ENCODE assay signal across 1 cellular context in the genomic region with DNA sequence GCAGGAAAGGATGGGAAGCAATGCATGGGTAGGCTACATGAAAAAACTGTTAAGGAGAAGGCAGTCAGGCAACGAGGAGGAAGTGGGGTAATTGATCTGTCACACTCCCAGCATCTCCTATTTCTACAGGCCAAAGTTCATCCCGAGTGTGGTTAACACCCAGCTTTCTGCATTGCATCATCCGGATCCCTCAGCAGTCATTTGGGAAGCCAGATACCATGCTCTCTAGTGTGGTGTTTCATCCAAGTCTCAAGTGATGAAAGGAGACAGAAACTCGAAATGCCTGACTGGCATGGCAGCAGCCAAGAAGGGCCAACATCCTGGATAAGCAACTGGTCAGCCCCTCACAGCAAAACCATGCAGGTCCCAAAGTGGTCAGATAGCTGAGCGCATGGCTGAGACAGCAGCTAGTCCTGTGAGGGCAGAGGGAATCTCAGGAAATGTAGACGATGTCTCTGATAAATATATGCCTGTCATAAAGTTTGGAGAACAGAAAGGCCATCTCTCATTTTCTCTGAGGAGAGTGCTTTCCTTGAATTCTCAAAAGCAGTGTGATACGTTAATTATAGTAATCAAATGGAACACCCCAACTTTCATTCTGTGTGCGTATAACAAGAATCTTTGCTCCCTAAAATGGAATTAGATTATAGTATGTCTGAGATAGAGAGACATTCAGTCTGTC.
A peak's percentile ranks its signal among the peaks of the same experiment; 100 is the strongest.
TF ChIP-seq lines count a peak whose summit lies in the region.

No MANE protein-coding gene starts in this region.

TF ChIP-seq in HepG2, 621 proteins besides CTCF, POLR2A, EP300 and RAD21 (continued from another document and continues in another):
- TF ChIP-seq, protein P1, sequence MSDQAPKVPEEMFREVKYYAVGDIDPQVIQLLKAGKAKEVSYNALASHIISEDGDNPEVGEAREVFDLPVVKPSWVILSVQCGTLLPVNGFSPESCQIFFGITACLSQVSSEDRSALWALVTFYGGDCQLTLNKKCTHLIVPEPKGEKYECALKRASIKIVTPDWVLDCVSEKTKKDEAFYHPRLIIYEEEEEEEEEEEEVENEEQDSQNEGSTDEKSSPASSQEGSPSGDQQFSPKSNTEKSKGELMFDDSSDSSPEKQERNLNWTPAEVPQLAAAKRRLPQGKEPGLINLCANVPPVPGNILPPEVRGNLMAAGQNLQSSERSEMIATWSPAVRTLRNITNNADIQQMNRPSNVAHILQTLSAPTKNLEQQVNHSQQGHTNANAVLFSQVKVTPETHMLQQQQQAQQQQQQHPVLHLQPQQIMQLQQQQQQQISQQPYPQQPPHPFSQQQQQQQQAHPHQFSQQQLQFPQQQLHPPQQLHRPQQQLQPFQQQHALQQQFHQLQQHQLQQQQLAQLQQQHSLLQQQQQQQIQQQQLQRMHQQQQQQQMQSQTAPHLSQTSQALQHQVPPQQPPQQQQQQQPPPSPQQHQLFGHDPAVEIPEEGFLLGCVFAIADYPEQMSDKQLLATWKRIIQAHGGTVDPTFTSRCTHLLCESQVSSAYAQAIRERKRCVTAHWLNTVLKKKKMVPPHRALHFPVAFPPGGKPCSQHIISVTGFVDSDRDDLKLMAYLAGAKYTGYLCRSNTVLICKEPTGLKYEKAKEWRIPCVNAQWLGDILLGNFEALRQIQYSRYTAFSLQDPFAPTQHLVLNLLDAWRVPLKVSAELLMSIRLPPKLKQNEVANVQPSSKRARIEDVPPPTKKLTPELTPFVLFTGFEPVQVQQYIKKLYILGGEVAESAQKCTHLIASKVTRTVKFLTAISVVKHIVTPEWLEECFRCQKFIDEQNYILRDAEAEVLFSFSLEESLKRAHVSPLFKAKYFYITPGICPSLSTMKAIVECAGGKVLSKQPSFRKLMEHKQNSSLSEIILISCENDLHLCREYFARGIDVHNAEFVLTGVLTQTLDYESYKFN (CRISPR knock-in tag; conservative IDR thresholded peaks at IDR 0.05), result peak; percentile 98
- TF ChIP-seq, protein P2, sequence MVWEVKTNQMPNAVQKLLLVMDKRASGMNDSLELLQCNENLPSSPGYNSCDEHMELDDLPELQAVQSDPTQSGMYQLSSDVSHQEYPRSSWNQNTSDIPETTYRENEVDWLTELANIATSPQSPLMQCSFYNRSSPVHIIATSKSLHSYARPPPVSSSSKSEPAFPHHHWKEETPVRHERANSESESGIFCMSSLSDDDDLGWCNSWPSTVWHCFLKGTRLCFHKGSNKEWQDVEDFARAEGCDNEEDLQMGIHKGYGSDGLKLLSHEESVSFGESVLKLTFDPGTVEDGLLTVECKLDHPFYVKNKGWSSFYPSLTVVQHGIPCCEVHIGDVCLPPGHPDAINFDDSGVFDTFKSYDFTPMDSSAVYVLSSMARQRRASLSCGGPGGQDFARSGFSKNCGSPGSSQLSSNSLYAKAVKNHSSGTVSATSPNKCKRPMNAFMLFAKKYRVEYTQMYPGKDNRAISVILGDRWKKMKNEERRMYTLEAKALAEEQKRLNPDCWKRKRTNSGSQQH (CRISPR knock-in tag; IDR thresholded peaks at IDR 0.05; ENCODE audit: low read depth), result peak; percentile 83; the same call in 1 of the 2 replicates
- TF ChIP-seq ZNF839 (CRISPR knock-in tag; IDR thresholded peaks at IDR 0.05; ENCODE audit: borderline replicate concordance), result no peak
- no peak for TF ChIP-seq JARID2 (CRISPR knock-in tag; IDR thresholded peaks at IDR 0.05; ENCODE audit: insufficient replicate concordance)
- no peak for TF ChIP-seq RBAK (CRISPR knock-in tag; IDR thresholded peaks at IDR 0.05)
- no peak for TF ChIP-seq ATRX (CRISPR knock-in tag; IDR thresholded peaks at IDR 0.05; ENCODE audit: borderline replicate concordance)
- TF ChIP-seq ZNF432 (CRISPR knock-in tag; IDR thresholded peaks at IDR 0.05; ENCODE audit: borderline replicate concordance), result no peak
- TF ChIP-seq ZNF572 (CRISPR knock-in tag; IDR thresholded peaks at IDR 0.05), result no peak
- peak; percentile 96 for TF ChIP-seq REPIN1 (CRISPR knock-in tag; IDR thresholded peaks at IDR 0.05; ENCODE audit: borderline replicate concordance, low read depth)
- peak; percentile 100 for TF ChIP-seq SALL1 (CRISPR knock-in tag; IDR thresholded peaks at IDR 0.05)
- TF ChIP-seq ZNF780A (CRISPR knock-in tag; IDR thresholded peaks at IDR 0.05), result no peak
- no peak for TF ChIP-seq NFE2L1 (CRISPR knock-in tag; IDR thresholded peaks at IDR 0.05; ENCODE audit: borderline replicate concordance)
- TF ChIP-seq BRCA1 (CRISPR knock-in tag; IDR thresholded peaks at IDR 0.05), result no peak
- TF ChIP-seq KLF15 (CRISPR knock-in tag; IDR thresholded peaks at IDR 0.05; ENCODE audit: borderline replicate concordance), result no peak
- no peak for TF ChIP-seq FOXK2 (IDR thresholded peaks at IDR 0.05)
- TF ChIP-seq GLMP (CRISPR knock-in tag; IDR thresholded peaks at IDR 0.05; ENCODE audit: borderline replicate concordance), result no peak
- no peak for TF ChIP-seq ZNF468 (CRISPR knock-in tag; IDR thresholded peaks at IDR 0.05)
- TF ChIP-seq RNF2 (conservative IDR thresholded peaks at IDR 0.05; ENCODE audit: low read depth), result no peak
- no peak for TF ChIP-seq ZNF20 (CRISPR knock-in tag; IDR thresholded peaks at IDR 0.05)
- TF ChIP-seq, protein P3, sequence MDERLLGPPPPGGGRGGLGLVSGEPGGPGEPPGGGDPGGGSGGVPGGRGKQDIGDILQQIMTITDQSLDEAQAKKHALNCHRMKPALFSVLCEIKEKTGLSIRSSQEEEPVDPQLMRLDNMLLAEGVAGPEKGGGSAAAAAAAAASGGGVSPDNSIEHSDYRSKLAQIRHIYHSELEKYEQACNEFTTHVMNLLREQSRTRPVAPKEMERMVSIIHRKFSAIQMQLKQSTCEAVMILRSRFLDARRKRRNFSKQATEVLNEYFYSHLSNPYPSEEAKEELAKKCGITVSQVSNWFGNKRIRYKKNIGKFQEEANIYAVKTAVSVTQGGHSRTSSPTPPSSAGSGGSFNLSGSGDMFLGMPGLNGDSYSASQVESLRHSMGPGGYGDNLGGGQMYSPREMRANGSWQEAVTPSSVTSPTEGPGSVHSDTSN (CRISPR knock-in tag; IDR thresholded peaks at IDR 0.05), result peak; percentile 45; the same call in 1 of the 2 replicates
- TF ChIP-seq CBX1 (IDR thresholded peaks at IDR 0.05; ENCODE audit: low read depth), result peak; percentile 72
- TF ChIP-seq EZH2 (conservative IDR thresholded peaks at IDR 0.05; ENCODE audit: low read depth, low read length), result no peak
- no peak for TF ChIP-seq ZNF558 (CRISPR knock-in tag; IDR thresholded peaks at IDR 0.05; ENCODE audit: borderline replicate concordance)
- peak; percentile 88; the same call in 1 of the 2 replicates for TF ChIP-seq ZC3H4 (CRISPR knock-in tag; IDR thresholded peaks at IDR 0.05; ENCODE audit: borderline replicate concordance)
- no peak; the same call in 1 of the 2 replicates for TF ChIP-seq GPN1 (CRISPR knock-in tag; IDR thresholded peaks at IDR 0.05; ENCODE audit: borderline replicate concordance)
- no peak for TF ChIP-seq NCOA1 (CRISPR knock-in tag; IDR thresholded peaks at IDR 0.05)
- TF ChIP-seq CAMTA2 (CRISPR knock-in tag; IDR thresholded peaks at IDR 0.05; ENCODE audit: borderline replicate concordance), result 0 out of 2 replicates have a peak, but pooled peaks have one; percentile 73
- peak; percentile 87; the same call in 1 of the 2 replicates for TF ChIP-seq THRA (CRISPR knock-in tag; IDR thresholded peaks at IDR 0.05; ENCODE audit: borderline replicate concordance)
- no peak; the same call in 1 of the 2 replicates for TF ChIP-seq ZNF34 (CRISPR knock-in tag; IDR thresholded peaks at IDR 0.05; ENCODE audit: borderline replicate concordance)
- TF ChIP-seq KDM6A (CRISPR knock-in tag; IDR thresholded peaks at IDR 0.05; ENCODE audit: low read depth), result peak; percentile 92
- peak; percentile 59 for TF ChIP-seq TBL1XR1 (IDR thresholded peaks at IDR 0.05; ENCODE audit: borderline replicate concordance, low read length, partially characterized antibody)
- no peak for TF ChIP-seq TCF7 (IDR thresholded peaks at IDR 0.05; ENCODE audit: low read depth)
- peak; percentile 80; the same call in 1 of the 2 replicates for TF ChIP-seq SMYD3 (CRISPR knock-in tag; IDR thresholded peaks at IDR 0.05)
- peak; percentile 52; the same call in 1 of the 2 replicates for TF ChIP-seq ZNF337 (CRISPR knock-in tag; IDR thresholded peaks at IDR 0.05; ENCODE audit: borderline replicate concordance, low read depth)
- peak; percentile 97; the same call in 1 of the 2 replicates for TF ChIP-seq RNF219 (CRISPR knock-in tag; IDR thresholded peaks at IDR 0.05)
- TF ChIP-seq HMGXB4 (CRISPR knock-in tag; IDR thresholded peaks at IDR 0.05; ENCODE audit: borderline replicate concordance in 1 of 2, low read depth in 1 of 2), result peak in 1 of 2 experiments; percentile 83; a peak in 3 of 4 replicates
- peak; percentile 56; the same call in 1 of the 2 replicates for TF ChIP-seq ZNF670 (CRISPR knock-in tag; IDR thresholded peaks at IDR 0.05; ENCODE audit: borderline replicate concordance)
- peak; percentile 93 for TF ChIP-seq NCOA2 (CRISPR knock-in tag; IDR thresholded peaks at IDR 0.05)
- no peak for TF ChIP-seq ZFAT (CRISPR knock-in tag; conservative IDR thresholded peaks at IDR 0.05)
- TF ChIP-seq SMARCC2 (IDR thresholded peaks at IDR 0.05), result no peak
- TF ChIP-seq THAP11 (CRISPR knock-in tag; IDR thresholded peaks at IDR 0.05), result peak; percentile 87
- TF ChIP-seq SNAPC4 (CRISPR knock-in tag; IDR thresholded peaks at IDR 0.05), result no peak
- no peak for TF ChIP-seq ZFP37 (CRISPR knock-in tag; IDR thresholded peaks at IDR 0.05; ENCODE audit: borderline replicate concordance)
